7 cellular contexts compared by ENCODE assay signal in genomic region chr10:114333441-114333840, GRCh38.
DNase-seq lines count a peak whose midpoint lies in the region; ATAC-seq and TF ChIP-seq lines count a peak whose summit lies in the region.
"Not testable (repeated sequence)": the region's sequence is repeated elsewhere in the genome, so short reads cannot be mapped to it uniquely, and the experiment has no call there.

No MANE protein-coding gene starts in this region.

- not testable (repeated sequence) for H4K20me1 ChIP-seq in BLaER1 treated with 17β-estradiol and CSF1 and Interleukin-3, amounts not matched to agents 10 nM and 100 nM

- H3K9me3 Mint-ChIP-seq in nephron = not testable (repeated sequence)

- not testable (repeated sequence) for TF ChIP-seq EP300 in transverse colon (IDR thresholded peaks at IDR 0.05; ENCODE audit: low read depth)

- H3K27me3 Mint-ChIP-seq in nephron (ENCODE audit: low read depth) = not testable (repeated sequence)

- not testable (repeated sequence) for H3K9ac ChIP-seq in BLaER1 treated with 17β-estradiol and CSF1 and Interleukin-3, amounts not matched to agents 10 nM and 100 nM; stomach smooth muscle (ENCODE audit: low read length in 2 of 2)

- not testable (repeated sequence) for TF ChIP-seq POLR2A in transverse colon (IDR thresholded peaks at IDR 0.05)

- not testable (repeated sequence) for H3K36me3 Mint-ChIP-seq in nephron (ENCODE audit: low read depth)

- not testable (repeated sequence) for H3K36me3 ChIP-seq in BLaER1 treated with 17β-estradiol and CSF1 and Interleukin-3, amounts not matched to agents 10 nM and 100 nM; psoas muscle (ENCODE audit: insufficient read depth in 1 of 2, low read depth in 1 of 2); transverse colon
- peaks cover 9 to 23% of the 10 kb centered on the region in 2 donors for H3K36me3 ChIP-seq in stomach smooth muscle (ENCODE audit: control insufficient read depth in 2 of 2, insufficient read depth in 2 of 2, low read length in 2 of 2)

- ATAC-seq in foreskin keratinocyte, psoas muscle: not testable (repeated sequence)

- H3K27ac ChIP-seq in BLaER1 treated with 17β-estradiol and CSF1 and Interleukin-3, amounts not matched to agents 10 nM and 100 nM = not testable (repeated sequence)
- H3K27ac ChIP-seq in foreskin keratinocyte = peak overlapping the region; percentile 30
- peak overlapping the region; percentile 36 for H3K27ac ChIP-seq in psoas muscle
- peak overlapping the region; percentile 37 for H3K27ac ChIP-seq in stomach smooth muscle (ENCODE audit: low read length)
- H3K27ac ChIP-seq in transverse colon = peak overlapping the region in 3 of 4 donors; percentile 5 to 35 (median 15)

- not testable (repeated sequence) for H3K4me3 ChIP-seq in BLaER1 treated with 17β-estradiol and CSF1 and Interleukin-3, amounts not matched to agents 10 nM and 100 nM; psoas muscle; stomach smooth muscle (ENCODE audit: low read length in 2 of 2); transverse colon

- intact Hi-C loops in psoas muscle (cut with DNase I) = loop anchor here in 1 of 2 donors (5.0 kb wide), 1 partner anchor 1459 kb away; no protein-coding TSS in a partner anchor
- intact Hi-C loops in transverse colon (cut with DNase I; ENCODE audit: low total_unique reads) = not testable (repeated sequence)

- H3K4me1 Mint-ChIP-seq in nephron = peaks cover 80% of the 10 kb centered on the region

- peak overlapping the region; percentile 43 to 73 (median 62); a peak in 15 of 22 replicates for H3K4me2 ChIP-seq in BLaER1 treated with 17β-estradiol and CSF1 and Interleukin-3, amounts not matched to agents 10 nM and 100 nM

- peak; percentile 17 for DNase-seq in activated effector memory CD4-positive, alpha-beta T cell treated with anti-CD3 and anti-CD28 coated beads, Interleukin-2, amount 50 U/mL, for 16 hours
- not testable (repeated sequence) for DNase-seq in foreskin keratinocyte, psoas muscle, transverse colon

- not testable (repeated sequence) for H3K27me3 ChIP-seq in BLaER1 treated with 17β-estradiol and CSF1 and Interleukin-3, amounts not matched to agents 10 nM and 100 nM; foreskin keratinocyte; psoas muscle (ENCODE audit: insufficient read depth in 3 of 3, low read length in 2 of 3); stomach smooth muscle (ENCODE audit: control insufficient read depth in 1 of 2, insufficient read depth in 2 of 2, low read length in 2 of 2); transverse colon

- H3K27ac Mint-ChIP-seq in nephron = peak overlapping the region; percentile 93 to 98 (median 98)

- H3K9me3 ChIP-seq in BLaER1 treated with 17β-estradiol and CSF1 and Interleukin-3, amounts not matched to agents 10 nM and 100 nM (replicated peaks in 1 of 11); psoas muscle; stomach smooth muscle (ENCODE audit: control insufficient read depth in 2 of 2, low read length in 2 of 2); transverse colon: not testable (repeated sequence)

- peaks cover 49 to 82% (median 69%) of the 10 kb centered on the region in 10 experiments for H3K4me1 ChIP-seq in BLaER1 treated with 17β-estradiol and CSF1 and Interleukin-3, amounts not matched to agents 10 nM and 100 nM
- H3K4me1 ChIP-seq in foreskin keratinocyte (peaks cover 24% of the 10 kb centered on the region), psoas muscle (peaks cover 24% of the 10 kb centered on the region), stomach smooth muscle (ENCODE audit: control insufficient read depth, insufficient read depth, low read length) (peaks cover 29% of the 10 kb centered on the region)
- not testable (repeated sequence) for H3K4me1 ChIP-seq in transverse colon

- in situ Hi-C loops in transverse colon (cut with MboI; ENCODE audit: low pct_ligation_motif_present in 1 of 4, low pct_unique_long_range_greater_than_20kb in 1 of 4, low sequenced_read_pairs in 3 of 4) = not testable (repeated sequence)

- peak overlapping the region in 1 of 3 experiments; percentile 54 for H3K4me3 Mint-ChIP-seq in nephron

- 74 to 88% (median 75%) methylated on average over 5 of the region's 5 CpGs for WGBS in psoas muscle, 3 donors
- WGBS in transverse colon (ENCODE audit: low coverage in 1 of 2), 2 donors = 82 to 86% methylated on average over 5 of the region's 5 CpGs

- TF ChIP-seq CTCF in foreskin keratinocyte (conservative IDR thresholded peaks at IDR 0.05); nephron (IDR thresholded peaks at IDR 0.05; ENCODE audit: unreplicated experiment in 3 of 3); psoas muscle (IDR thresholded peaks at IDR 0.05); transverse colon (IDR thresholded peaks at IDR 0.05): not testable (repeated sequence)
